Comparison of ENCODE assay signal across 24 cellular contexts in genomic region chr13:81602236-81602635, GRCh38.
"Had no signal": no experiment of that assay in that cellular context is flagged by ENCODE, and none has a peak within 500 bp of the region (broad histone marks: within the 10 kb centered on the region; RNA-seq: fewer than 3 reads in every experiment).

No MANE protein-coding gene starts in this region.

- H3K4me3 Mint-ChIP-seq: activated CD4-positive, alpha-beta memory T cell treated with anti-CD3 and anti-CD28 coated beads, Interleukin-2, amount 10 ng/mL, durations not matched to agents 7 days and 5 days; activated CD4-positive, alpha-beta T cell treated with anti-CD3 and anti-CD28 coated beads for 36 hours; activated naive CD4-positive, alpha-beta T cell treated with anti-CD3 and anti-CD28 coated beads for 36 hours; activated naive CD8-positive, alpha-beta T cell; activated T-helper 17 cell treated with anti-CD3 and anti-CD28 coated beads, Interleukin-2, amount 50 U/mL, for 72 hours had no signal

- H3K4me3 ChIP-seq: body of pancreas had no signal

- H3K9ac ChIP-seq: SK-N-SH had no signal

- H3K9me3 Mint-ChIP-seq: activated CD4-positive, alpha-beta memory T cell treated with anti-CD3 and anti-CD28 coated beads, Interleukin-2, amount 10 ng/mL, durations not matched to agents 7 days and 5 days had no signal

- H3K27ac ChIP-seq: body of pancreas, VCaP had no signal

- H3K4me2 ChIP-seq: SK-N-SH had no signal

- H3K27ac Mint-ChIP-seq: activated CD4-positive, alpha-beta memory T cell treated with anti-CD3 and anti-CD28 coated beads, Interleukin-2, amount 10 ng/mL, durations not matched to agents 7 days and 5 days; activated CD4-positive, alpha-beta T cell treated with anti-CD3 and anti-CD28 coated beads for 36 hours; activated naive CD4-positive, alpha-beta T cell treated with anti-CD3 and anti-CD28 coated beads for 36 hours; activated naive CD8-positive, alpha-beta T cell; activated T-helper 17 cell treated with anti-CD3 and anti-CD28 coated beads, Interleukin-2, amount 50 U/mL, for 72 hours had no signal

- ATAC-seq: activated CD4-positive, alpha-beta T cell treated with anti-CD3 and anti-CD28 coated beads for 36 hours; activated T-helper 17 cell treated with anti-CD3 and anti-CD28 coated beads, Interleukin-2, amount 50 U/mL, for 72 hours; body of pancreas had no signal

- H3K27me3 Mint-ChIP-seq: activated CD4-positive, alpha-beta memory T cell treated with anti-CD3 and anti-CD28 coated beads, Interleukin-2, amount 10 ng/mL, durations not matched to agents 7 days and 5 days; activated CD4-positive, alpha-beta T cell treated with anti-CD3 and anti-CD28 coated beads for 36 hours; activated naive CD8-positive, alpha-beta T cell; activated T-helper 17 cell treated with anti-CD3 and anti-CD28 coated beads, Interleukin-2, amount 50 U/mL, for 72 hours had no signal

- H3K27me3 ChIP-seq: body of pancreas had no signal

- H3K36me3 Mint-ChIP-seq: activated naive CD8-positive, alpha-beta T cell had no signal

- DNase-seq: activated CD4-positive, alpha-beta memory T cell treated with anti-CD3 and anti-CD28 coated beads, Interleukin-2, amount 10 ng/mL, durations not matched to agents 7 days and 5 days; activated CD4-positive, alpha-beta T cell treated with anti-CD3 and anti-CD28 coated beads for 36 hours; activated CD4-positive, alpha-beta T cell treated with anti-CD3 and anti-CD28 coated beads, Interleukin-2, amount 50 U/mL, for 1 hour; activated gamma-delta T cell; activated naive CD4-positive, alpha-beta T cell treated with anti-CD3 and anti-CD28 coated beads for 36 hours; activated T-cell treated with anti-CD3 and anti-CD28 coated beads for 4 hours; activated T-cell treated with anti-CD3 and anti-CD28 coated beads, Interleukin-2, amount 50 U/mL, for 48 hours; body of pancreas; IMR-90; Kasumi-1; KBM-7; NCI-H1105 treated with DMSO at 0.1 percent for 48 hours; NCI-H1436 treated with DMSO at 0.1 percent for 48 hours; NCI-H187; NCI-H2081; NCI-H446 treated with DMSO at 0.1 percent for 48 hours; NCI-H524 treated with DMSO at 0.1 percent for 48 hours; NCI-H774; SK-N-SH; T-helper 1 cell had no signal

- H3K4me1 Mint-ChIP-seq: activated CD4-positive, alpha-beta memory T cell treated with anti-CD3 and anti-CD28 coated beads, Interleukin-2, amount 10 ng/mL, durations not matched to agents 7 days and 5 days; activated CD4-positive, alpha-beta T cell treated with anti-CD3 and anti-CD28 coated beads for 36 hours; activated T-helper 17 cell treated with anti-CD3 and anti-CD28 coated beads, Interleukin-2, amount 50 U/mL, for 72 hours had no signal

- H3K9me3 ChIP-seq: body of pancreas, SK-N-SH had no signal

- FAIRE-seq: bronchial epithelial cell had no signal
